ENCODE assay signal across 14 cellular contexts in the genomic region with DNA sequence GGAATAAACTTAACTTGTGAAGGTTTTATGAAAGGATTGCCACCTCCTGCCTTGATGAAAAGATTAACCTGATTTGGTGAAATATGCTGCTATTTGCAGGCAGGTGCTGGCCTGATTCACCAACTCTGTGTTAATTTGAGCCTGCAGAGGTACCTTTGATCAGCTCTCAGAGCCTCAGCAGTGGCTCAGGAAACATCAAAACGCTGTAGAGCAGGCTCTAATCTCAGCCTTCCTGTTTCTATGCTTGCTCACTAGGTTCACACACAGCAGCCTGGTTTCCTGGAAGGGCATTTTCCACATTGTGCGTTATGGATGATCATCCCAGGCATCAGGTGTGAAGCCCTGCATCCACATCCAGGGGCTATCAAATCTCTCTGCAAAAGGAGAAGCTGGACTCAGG. TPM values are rescaled to one million over a fixed set of nuclear protein-coding genes. Genes with fewer than 3 reads are reported as not detected.
A peak's percentile ranks its signal among the peaks of the same experiment; 100 is the strongest.
DNase-seq lines count a peak whose midpoint lies in the region; ATAC-seq and TF ChIP-seq lines count a peak whose summit lies in the region.
"Had no signal": no experiment of that assay in that cellular context is flagged by ENCODE, and none has a peak within 500 bp of the region (broad histone marks: within the 10 kb centered on the region; RNA-seq: fewer than 3 reads in every experiment).

No MANE protein-coding gene starts in this region.

- no peaks in the 10 kb centered on the region for H3K27me3 ChIP-seq in iPS-15b (ENCODE audit: control insufficient read depth, insufficient read depth, low read length)
- no peaks in the 10 kb centered on the region for H3K27me3 ChIP-seq in subcutaneous abdominal adipose tissue (ENCODE audit: control insufficient read depth in 5 of 5, insufficient read depth in 4 of 5, low read length in 5 of 5)

- H3K4me1 Mint-ChIP-seq in activated T-cell treated with anti-CD3 and anti-CD28 coated beads, Interleukin-2, amount 50 U/mL, for 72 hours (ENCODE audit: low read depth), result peaks cover 19% of the 10 kb centered on the region

- H3K27ac Mint-ChIP-seq in activated T-cell treated with anti-CD3 and anti-CD28 coated beads, Interleukin-2, amount 50 U/mL, for 72 hours, result no peak overlapping the region

- H3K9me3 Mint-ChIP-seq in activated T-cell treated with anti-CD3 and anti-CD28 coated beads, Interleukin-2, amount 50 U/mL, for 72 hours, result no peaks in the 10 kb centered on the region

- no peaks in the 10 kb centered on the region for H3K9me3 ChIP-seq in iPS-15b (ENCODE audit: control insufficient read depth, insufficient read depth, low read length)
- H3K9me3 ChIP-seq in subcutaneous abdominal adipose tissue (ENCODE audit: control insufficient read depth in 5 of 5, low read length in 5 of 5), result peaks cover 0 to 1% (median 0%) of the 10 kb centered on the region in 5 donors

- peaks cover 3% of the 10 kb centered on the region in 2 donors for H3K36me3 Mint-ChIP-seq in activated T-cell treated with anti-CD3 and anti-CD28 coated beads, Interleukin-2, amount 50 U/mL, for 72 hours (ENCODE audit: insufficient read depth in 2 of 2)

- DNase-seq in activated T-cell treated with anti-CD3 and anti-CD28 coated beads, Interleukin-2, amount 50 U/mL, for 72 hours, result no peak
- no peak for DNase-seq in activated T-cell treated with anti-CD3 and anti-CD28 coated beads, Interleukin-2, amount 50 U/mL, for 48 hours
- DNase-seq in NCI-H1694 (lab: John Stamatoyannopoulos, UW), result no peak
- DNase-seq: anterior cingulate cortex; DMS153; left cardiac atrium; NCI-H1105; SHP77 treated with DMSO at 0.1 percent for 48 hours; stimulated activated CD4-positive, alpha-beta T cell treated with anti-CD3 and anti-CD28 coated beads, Interleukin-15, amount 100 ng/mL, for 24 hours had no signal

- H3K4me1 ChIP-seq in iPS-15b (ENCODE audit: control insufficient read depth, insufficient read depth, low read length) (peaks cover 17% of the 10 kb centered on the region), subcutaneous abdominal adipose tissue (ENCODE audit: control insufficient read depth in 5 of 5, insufficient read depth in 5 of 5, low read length in 5 of 5) (peaks cover 0 to 17% (median 12%) of the 10 kb centered on the region in 5 donors)

- H3K9ac ChIP-seq in iPS-15b (ENCODE audit: low read depth, low read length), result peak overlapping the region; percentile 26
- H3K9ac ChIP-seq in subcutaneous abdominal adipose tissue (ENCODE audit: low read length in 5 of 5), result peak overlapping the region in 2 of 5 donors; percentile 6 to 26

- no peak overlapping the region for H3K4me3 ChIP-seq in iPS-15b (ENCODE audit: low read depth, low read length)
- peak overlapping the region in 3 of 5 donors; percentile 0 to 25 (median 8) for H3K4me3 ChIP-seq in subcutaneous abdominal adipose tissue (ENCODE audit: low read depth in 1 of 5, low read length in 5 of 5)

- no peak overlapping the region for H3K4me3 Mint-ChIP-seq in activated T-cell treated with anti-CD3 and anti-CD28 coated beads, Interleukin-2, amount 50 U/mL, for 72 hours

- ATAC-seq in activated T-cell treated with anti-CD3 and anti-CD28 coated beads, Interleukin-2, amount 50 U/mL, for 72 hours (replicated peaks in 1 of 2), result peak; percentile 31 to 53
- ATAC-seq in SK-N-SH treated with all-trans-retinoic acid at 6 μM for 48 hours (peak; percentile 27; the same call in 1 of the 3 replicates), GM18498 (IDR thresholded peaks at IDR 0.05; ENCODE audit: unreplicated experiment) (no peak), HG03439 (IDR thresholded peaks at IDR 0.05; ENCODE audit: unreplicated experiment) (no peak)

- no peak overlapping the region for H3K27ac ChIP-seq in subcutaneous abdominal adipose tissue (ENCODE audit: low read depth, low read length)

- H3K36me3 ChIP-seq in iPS-15b (ENCODE audit: control insufficient read depth, insufficient read depth, low read length) (no peaks in the 10 kb centered on the region), subcutaneous abdominal adipose tissue (ENCODE audit: control insufficient read depth in 5 of 5, insufficient read depth in 5 of 5, low read length in 5 of 5) (peaks cover 0 to 3% (median 2%) of the 10 kb centered on the region in 5 donors)

- no peaks in the 10 kb centered on the region for H3K27me3 Mint-ChIP-seq in activated T-cell treated with anti-CD3 and anti-CD28 coated beads, Interleukin-2, amount 50 U/mL, for 72 hours (ENCODE audit: low read depth)

TF ChIP-seq in SK-N-SH treated with all-trans-retinoic acid at 6 μM for 48 hours, 23 proteins besides CTCF, POLR2A, EP300 and RAD21 (continues in another document):
- TF ChIP-seq, protein P1, sequence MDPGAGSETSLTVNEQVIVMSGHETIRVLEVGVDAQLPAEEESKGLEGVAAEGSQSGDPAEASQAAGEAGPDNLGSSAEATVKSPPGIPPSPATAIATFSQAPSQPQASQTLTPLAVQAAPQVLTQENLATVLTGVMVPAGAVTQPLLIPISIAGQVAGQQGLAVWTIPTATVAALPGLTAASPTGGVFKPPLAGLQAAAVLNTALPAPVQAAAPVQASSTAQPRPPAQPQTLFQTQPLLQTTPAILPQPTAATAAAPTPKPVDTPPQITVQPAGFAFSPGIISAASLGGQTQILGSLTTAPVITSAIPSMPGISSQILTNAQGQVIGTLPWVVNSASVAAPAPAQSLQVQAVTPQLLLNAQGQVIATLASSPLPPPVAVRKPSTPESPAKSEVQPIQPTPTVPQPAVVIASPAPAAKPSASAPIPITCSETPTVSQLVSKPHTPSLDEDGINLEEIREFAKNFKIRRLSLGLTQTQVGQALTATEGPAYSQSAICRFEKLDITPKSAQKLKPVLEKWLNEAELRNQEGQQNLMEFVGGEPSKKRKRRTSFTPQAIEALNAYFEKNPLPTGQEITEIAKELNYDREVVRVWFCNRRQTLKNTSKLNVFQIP (CRISPR knock-in tag; IDR thresholded peaks at IDR 0.05; ENCODE audit: borderline replicate concordance, low read depth), result no peak
- TF ChIP-seq TSHZ2 (CRISPR knock-in tag; IDR thresholded peaks at IDR 0.05), result no peak
- TF ChIP-seq TCF4 (CRISPR knock-in tag; IDR thresholded peaks at IDR 0.05; ENCODE audit: borderline replicate concordance), result no peak
- TF ChIP-seq CREB5 (CRISPR knock-in tag; IDR thresholded peaks at IDR 0.05; ENCODE audit: low read depth), result no peak
- no peak for TF ChIP-seq ZNF70 (CRISPR knock-in tag; IDR thresholded peaks at IDR 0.05)
- no peak for TF ChIP-seq BACH2 (CRISPR knock-in tag; IDR thresholded peaks at IDR 0.05; ENCODE audit: borderline replicate concordance)
- no peak for TF ChIP-seq ZNF8 (CRISPR knock-in tag; IDR thresholded peaks at IDR 0.05)
- no peak for TF ChIP-seq RARB (CRISPR knock-in tag; IDR thresholded peaks at IDR 0.05)
- TF ChIP-seq ZFP3 (CRISPR knock-in tag; IDR thresholded peaks at IDR 0.05), result no peak
- no peak for TF ChIP-seq ZC3H10 (CRISPR knock-in tag; IDR thresholded peaks at IDR 0.05)
- no peak for TF ChIP-seq ZNF565 (CRISPR knock-in tag; conservative IDR thresholded peaks at IDR 0.05; ENCODE audit: low read depth)
- no peak for TF ChIP-seq PATZ1 (CRISPR knock-in tag; IDR thresholded peaks at IDR 0.05; ENCODE audit: borderline replicate concordance)

RNA-seq across cellular contexts. Expression of gene TGIF1, which starts 16.9 kb away (rescaled TPM):
- 10 to 100 TPM; 60.0 to 70.0 TPM for total RNA-seq in activated T-cell treated with anti-CD3 and anti-CD28 coated beads, Interleukin-2, amount 50 U/mL, for 72 hours

Comparison
In these comparisons a context has a peak if more than half of its experiments do, and no peak if none do; other contexts are left out.
1. ATAC-seq: peak in activated T-cell treated with anti-CD3 and anti-CD28 coated beads, Interleukin-2, amount 50 U/mL, for 72 hours (2 of 2) and SK-N-SH treated with all-trans-retinoic acid at 6 μM for 48 hours (single experiment); none in GM18498 (single experiment) and HG03439 (single experiment).